ENCODE assay signal across 9 cellular contexts in the genomic region with DNA sequence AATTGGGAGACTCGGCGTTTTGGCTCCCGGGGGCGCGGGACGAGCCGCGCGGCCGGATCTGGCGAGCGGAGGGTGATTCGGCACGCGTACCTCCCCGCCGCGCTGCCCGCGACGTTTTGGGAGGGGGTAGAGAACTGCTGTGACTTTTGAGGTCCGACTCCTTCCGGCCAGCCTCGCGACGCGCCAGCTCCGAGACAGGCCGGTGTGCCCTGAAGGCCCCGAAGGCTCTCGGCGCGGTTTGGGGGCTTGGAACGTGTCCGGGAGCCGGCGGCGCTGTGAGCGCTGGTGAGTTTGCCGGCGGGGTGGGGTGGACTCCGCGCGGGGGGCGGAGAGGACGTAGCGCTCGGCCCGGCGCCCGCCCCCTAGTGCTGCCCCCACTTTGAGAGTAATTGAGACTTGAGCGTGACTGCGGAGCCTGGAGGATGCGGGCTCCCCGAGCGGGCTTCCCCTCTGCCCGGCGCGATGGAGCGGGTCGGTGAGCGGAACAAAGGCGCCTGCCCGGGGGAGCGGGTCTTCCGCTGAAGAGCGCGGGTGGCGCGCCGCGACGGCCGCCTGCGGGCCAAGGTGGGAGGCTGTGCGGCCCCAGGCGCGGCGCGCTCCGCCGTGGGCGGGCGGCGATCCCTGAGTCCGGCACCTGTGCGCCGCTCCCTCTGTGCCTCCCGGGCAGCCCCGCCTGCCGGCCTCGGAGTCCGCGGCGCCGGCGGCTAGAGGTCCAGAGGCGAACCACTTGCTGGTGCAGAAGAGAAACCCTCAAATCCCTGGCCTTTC. TPM values are rescaled to one million over a fixed set of nuclear protein-coding genes. Genes with fewer than 3 reads are reported as not detected.
DNase-seq lines count a peak whose midpoint lies in the region; ATAC-seq and TF ChIP-seq lines count a peak whose summit lies in the region.
"Had no signal": no experiment of that assay in that cellular context is flagged by ENCODE, and none has a peak within 500 bp of the region (broad histone marks: within the 10 kb centered on the region; RNA-seq: fewer than 3 reads in every experiment).

A gene (plus strand): TSS at position 392 of the 768 bp plus-strand sequence.

- H3K4me1 Mint-ChIP-seq in activated T-helper 1 cell treated with anti-CD3 and anti-CD28 coated beads, Interleukin-12 subunit alpha, Interleukin-12 subunit beta, Interleukin-2, Interleukin-4 antibody, amounts not matched to agents 30 ng/mL and 10 ng/mL and 1 ng/mL, durations not matched to agents 14 hours and 24 hours and 36 hours (ENCODE audit: low read depth), result no peaks in the 10 kb centered on the region

- DNase-seq in caudate nucleus (lab: John Stamatoyannopoulos, UW), result peak in 11 of 61 donors; percentile 2 to 52 (median 30)
- peak in 1 of 2 donors; percentile 76 for DNase-seq in left lung
- peak; percentile 70 for DNase-seq in spleen
- DNase-seq in activated T-helper 1 cell treated with anti-CD3 and anti-CD28 coated beads, Interleukin-12 subunit alpha, Interleukin-12 subunit beta, Interleukin-2, Interleukin-4 antibody, amounts not matched to agents 30 ng/mL and 10 ng/mL and 1 ng/mL, durations not matched to agents 14 hours and 24 hours and 36 hours (ENCODE audit: low spot score), result no peak
- DNase-seq: activated CD4-positive, alpha-beta T cell treated with anti-CD3 and anti-CD28 coated beads, Interleukin-2, amount 50 U/mL, for 4 hours had no signal

- TF ChIP-seq POLR2A in spleen (IDR thresholded peaks at IDR 0.05), result no peak

- peaks cover 34% of the 10 kb centered on the region for H3K27me3 ChIP-seq in HUES6 (ENCODE audit: control insufficient read depth, insufficient read depth, low read length)
- H3K27me3 ChIP-seq in left lung, result peaks cover 0 to 59% of the 10 kb centered on the region in 2 donors
- H3K27me3 ChIP-seq in spleen (replicated peaks in 1 of 7), result peaks cover 0 to 55% (median 26%) of the 10 kb centered on the region in 7 donors

- H3K27ac ChIP-seq in HUES6 (ENCODE audit: low read depth, low read length) (peak within 1 kb of the TSS; percentile 69; the same call in 1 of the 2 replicates), caudate nucleus (ENCODE audit: low read depth, low read length) (peak within 1 kb of the TSS; percentile 44), left lung (no peak within 1 kb of the TSS), spleen (peak within 1 kb of the TSS in 4 of 8 donors; percentile 13 to 66 (median 30))

- H3K36me3 Mint-ChIP-seq in activated T-helper 1 cell treated with anti-CD3 and anti-CD28 coated beads, Interleukin-12 subunit alpha, Interleukin-12 subunit beta, Interleukin-2, Interleukin-4 antibody, amounts not matched to agents 30 ng/mL and 10 ng/mL and 1 ng/mL, durations not matched to agents 14 hours and 24 hours and 36 hours (ENCODE audit: low read depth), result no peaks in the 10 kb centered on the region

- H3K36me3 ChIP-seq in HUES6 (ENCODE audit: control insufficient read depth, insufficient read depth, low read length) (peaks cover 2% of the 10 kb centered on the region; the same call in 1 of the 2 replicates), left lung (no peaks in the 10 kb centered on the region), spleen (no peaks in the 10 kb centered on the region)

- H3K4me3 ChIP-seq in HUES6 (ENCODE audit: low read depth, low read length), result peak within 1 kb of the TSS; percentile 93
- peak within 1 kb of the TSS; percentile 38 to 39 for H3K4me3 ChIP-seq in left lung
- peak within 1 kb of the TSS; percentile 23 to 70 (median 48) for H3K4me3 ChIP-seq in spleen

- peaks cover 34% of the 10 kb centered on the region for H3K4me1 ChIP-seq in HUES6 (ENCODE audit: control insufficient read depth, insufficient read depth, low read length)
- H3K4me1 ChIP-seq in left lung, result peaks cover 0 to 6% of the 10 kb centered on the region in 2 donors
- peaks cover 0 to 32% (median 11%) of the 10 kb centered on the region in 6 donors for H3K4me1 ChIP-seq in spleen

- H3K9me3 Mint-ChIP-seq in activated T-helper 1 cell treated with anti-CD3 and anti-CD28 coated beads, Interleukin-12 subunit alpha, Interleukin-12 subunit beta, Interleukin-2, Interleukin-4 antibody, amounts not matched to agents 30 ng/mL and 10 ng/mL and 1 ng/mL, durations not matched to agents 14 hours and 24 hours and 36 hours, result peaks cover 8% of the 10 kb centered on the region

- 1 to 4% (median 3%) methylated on average over 23 to 98 of the region's 98 CpGs for WGBS in spleen, 5 donors

- no peak within 1 kb of the TSS for H3K27ac Mint-ChIP-seq in activated T-helper 1 cell treated with anti-CD3 and anti-CD28 coated beads, Interleukin-12 subunit alpha, Interleukin-12 subunit beta, Interleukin-2, Interleukin-4 antibody, amounts not matched to agents 30 ng/mL and 10 ng/mL and 1 ng/mL, durations not matched to agents 14 hours and 24 hours and 36 hours

- peak within 1 kb of the TSS; percentile 87 for H3K9ac ChIP-seq in HUES6 (ENCODE audit: low read length)

- intact Hi-C loops in left lung (cut with DNase I), result no loop called here
- intact Hi-C loops in spleen (cut with DNase I; ENCODE audit: low total_unique reads), result no loop called here
- intact Hi-C loops in activated T-helper 1 cell treated with anti-CD3 and anti-CD28 coated beads, Interleukin-12 subunit alpha, Interleukin-12 subunit beta, Interleukin-2, Interleukin-4 antibody, amounts not matched to agents 30 ng/mL and 10 ng/mL and 1 ng/mL, durations not matched to agents 14 hours and 24 hours and 36 hours (cut with micrococcal nuclease), result no loop called here

- no peak within 1 kb of the TSS for H3K4me3 Mint-ChIP-seq in activated T-helper 1 cell treated with anti-CD3 and anti-CD28 coated beads, Interleukin-12 subunit alpha, Interleukin-12 subunit beta, Interleukin-2, Interleukin-4 antibody, amounts not matched to agents 30 ng/mL and 10 ng/mL and 1 ng/mL, durations not matched to agents 14 hours and 24 hours and 36 hours

- TF ChIP-seq CTCF in left lung (IDR thresholded peaks at IDR 0.05) (no peak), spleen (IDR thresholded peaks at IDR 0.05 in 8 of 11, conservative IDR thresholded peaks at IDR 0.05 in 3 of 11) (no peak)

- peak; percentile 12 for ATAC-seq in left lung
- no peak for ATAC-seq in esophagus mucosa
- no peak for ATAC-seq in HG02763 (IDR thresholded peaks at IDR 0.05; ENCODE audit: unreplicated experiment)
- ATAC-seq in GM19467 (IDR thresholded peaks at IDR 0.05; ENCODE audit: unreplicated experiment), result no peak

- H3K9me3 ChIP-seq in HUES6 (ENCODE audit: control insufficient read depth, insufficient read depth, low read depth, low read length) (no peaks in the 10 kb centered on the region), left lung (no peaks in the 10 kb centered on the region), spleen (no peaks in the 10 kb centered on the region)

- peaks cover 7% of the 10 kb centered on the region for H3K27me3 Mint-ChIP-seq in activated T-helper 1 cell treated with anti-CD3 and anti-CD28 coated beads, Interleukin-12 subunit alpha, Interleukin-12 subunit beta, Interleukin-2, Interleukin-4 antibody, amounts not matched to agents 30 ng/mL and 10 ng/mL and 1 ng/mL, durations not matched to agents 14 hours and 24 hours and 36 hours (ENCODE audit: insufficient read depth)

RNA-seq across cellular contexts. Expression of the gene that starts here (rescaled TPM):
- 1 to 10 TPM; 2.4 to 8.9 TPM for total RNA-seq in left lung
- total RNA-seq in spleen, result 10 to 100 TPM in 1 of 7 donors, 1 to 10 TPM in 6; 2.0 to 10.8 (median 3.8) TPM
- 1 to 10 TPM in 1 of 3 donors, under 1 TPM in 2; 0.39 to 1.8 (median 0.87) TPM for polyA plus RNA-seq in spleen
- not detected in 2 replicates for total RNA-seq in activated T-helper 1 cell treated with anti-CD3 and anti-CD28 coated beads, Interleukin-12 subunit alpha, Interleukin-12 subunit beta, Interleukin-2, Interleukin-4 antibody, amounts not matched to agents 30 ng/mL and 10 ng/mL and 1 ng/mL, durations not matched to agents 14 hours and 24 hours and 36 hours
- total RNA-seq in esophagus mucosa, result 0.36 TPM

Comparison
In these comparisons a context has a peak if more than half of its experiments do, and no peak if none do; other contexts are left out.
1. H3K27ac ChIP-seq: peak in HUES6 (single experiment) and caudate nucleus (single experiment); none in left lung (0 of 2).
2. H3K4me3 ChIP-seq: peak in every context shown above with its lines; median percentile 93 in HUES6; 48 in spleen; 38 in left lung.